Comparison of ENCODE assay signal across 14 cellular contexts in the genomic region with DNA sequence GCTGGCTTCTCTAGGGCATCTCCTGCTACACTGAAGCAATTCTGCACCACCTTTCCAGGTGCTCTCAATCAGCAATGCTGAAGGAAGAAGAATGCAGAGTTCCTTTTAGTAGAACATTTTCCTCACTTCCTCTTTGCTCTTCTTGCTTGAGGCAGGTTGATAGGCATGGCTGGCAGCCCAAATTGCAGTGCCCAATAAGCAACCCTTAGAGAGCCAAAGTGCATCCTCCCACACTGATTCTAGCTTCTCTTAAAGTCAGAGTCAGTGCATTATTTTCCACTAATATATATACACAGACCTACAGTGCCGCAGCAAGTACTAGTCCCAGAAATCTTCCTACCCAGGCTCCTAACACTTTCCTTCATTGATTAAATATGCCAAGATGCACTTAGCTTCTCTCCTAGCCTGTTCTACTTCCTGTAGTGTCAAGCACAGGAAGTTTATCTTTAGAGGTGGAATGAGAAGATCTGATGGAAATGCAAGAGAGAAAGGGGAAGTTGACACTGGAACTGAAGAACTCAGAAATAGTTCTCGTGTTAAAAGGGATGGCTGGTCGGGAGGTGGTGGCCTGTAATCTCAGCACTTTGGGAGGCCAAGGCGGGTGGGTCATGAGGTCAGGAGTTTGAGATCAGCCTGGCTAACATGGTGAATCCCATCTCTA.
A peak's percentile ranks its signal among the peaks of the same experiment; 100 is the strongest.
DNase-seq lines count a peak whose midpoint lies in the region; ATAC-seq, FAIRE-seq and TF ChIP-seq lines count a peak whose summit lies in the region.
"Had no signal": no experiment of that assay in that cellular context is flagged by ENCODE, and none has a peak within 500 bp of the region (broad histone marks: within the 10 kb centered on the region; RNA-seq: fewer than 3 reads in every experiment).

No MANE protein-coding gene starts in this region.

- DNase-seq in GM12892 (ENCODE audit: insufficient read length) (no peak), NOMO-1 (lab: John Stamatoyannopoulos, UW; ENCODE audit: unreplicated experiment in 2 of 2) (peak; percentile 51 to 74), globus pallidus (ENCODE audit: low spot score) (peak; percentile 53), MCF 10A (ENCODE audit: unreplicated experiment) (no peak), D341Med (ENCODE audit: low spot score) (no peak), NCI-H345 treated with DMSO at 0.1 percent for 48 hours (lab: John Stamatoyannopoulos, UW; ENCODE audit: unreplicated experiment) (no peak)
- DNase-seq in CD4-positive, alpha-beta memory T cell, result no peak
- DNase-seq: activated CD8-positive, alpha-beta T cell treated with anti-CD3 and anti-CD28 coated beads for 36 hours; NCI-H524 had no signal

- H3K4me1 ChIP-seq in CD4-positive, alpha-beta memory T cell (ENCODE audit: insufficient read depth, low read length), result no peaks in the 10 kb centered on the region

- no peaks in the 10 kb centered on the region for H3K4me1 Mint-ChIP-seq in MCF 10A (ENCODE audit: insufficient read depth, unreplicated experiment)
- peaks cover 0 to 2% (median 0%) of the 10 kb centered on the region in 4 donors for H3K4me1 Mint-ChIP-seq in CD4-positive, alpha-beta memory T cell

- no peak for TF ChIP-seq CTCF in MCF 10A (IDR thresholded peaks at IDR 0.05; ENCODE audit: unreplicated experiment)

- H3K4me3 ChIP-seq in CD4-positive, alpha-beta memory T cell (ENCODE audit: low read length in 2 of 2), result no peak overlapping the region

- no peak overlapping the region for H3K4me3 Mint-ChIP-seq in MCF 10A (ENCODE audit: unreplicated experiment)
- H3K4me3 Mint-ChIP-seq in CD4-positive, alpha-beta memory T cell, result no peak overlapping the region
- H3K4me3 Mint-ChIP-seq: activated CD8-positive, alpha-beta T cell treated with anti-CD3 and anti-CD28 coated beads for 36 hours; type B pancreatic cell had no signal

- intact Hi-C loops in MCF 10A (cut with micrococcal nuclease), result no loop called here
- intact Hi-C loops in CD4-positive, alpha-beta memory T cell (cut with micrococcal nuclease), result no loop called here

- no peaks in the 10 kb centered on the region for H3K9me3 ChIP-seq in CD4-positive, alpha-beta memory T cell (ENCODE audit: control insufficient read depth in 1 of 2, low read length in 2 of 2)

- no peaks in the 10 kb centered on the region for H3K36me3 ChIP-seq in CD4-positive, alpha-beta memory T cell (ENCODE audit: insufficient read depth, low read length)

- H3K36me3 Mint-ChIP-seq in MCF 10A (ENCODE audit: insufficient read depth, unreplicated experiment), result no peaks in the 10 kb centered on the region
- peaks cover 0 to 3% of the 10 kb centered on the region in 2 donors for H3K36me3 Mint-ChIP-seq in CD4-positive, alpha-beta memory T cell
- H3K36me3 Mint-ChIP-seq: activated naive CD4-positive, alpha-beta T cell treated with anti-CD3 and anti-CD28 coated beads, Interleukin-2, amount 50 U/mL, for 72 hours; type B pancreatic cell had no signal

- H3K27me3 ChIP-seq in CD4-positive, alpha-beta memory T cell (ENCODE audit: insufficient read depth, low read length), result no peaks in the 10 kb centered on the region

- H3K27ac Mint-ChIP-seq in MCF 10A (ENCODE audit: low read depth, unreplicated experiment), result no peak overlapping the region
- H3K27ac Mint-ChIP-seq in CD4-positive, alpha-beta memory T cell, result no peak overlapping the region
- H3K27ac Mint-ChIP-seq: activated CD8-positive, alpha-beta T cell treated with anti-CD3 and anti-CD28 coated beads for 36 hours; activated naive CD4-positive, alpha-beta T cell treated with anti-CD3 and anti-CD28 coated beads, Interleukin-2, amount 50 U/mL, for 72 hours; type B pancreatic cell had no signal

- peak; percentile 64 for FAIRE-seq in GM12892 (lab: Jason Lieb, UNC)

- ATAC-seq in HG02678 (IDR thresholded peaks at IDR 0.05; ENCODE audit: unreplicated experiment), result peak; percentile 61
- ATAC-seq: activated CD8-positive, alpha-beta T cell treated with anti-CD3 and anti-CD28 coated beads for 36 hours; activated naive CD4-positive, alpha-beta T cell treated with anti-CD3 and anti-CD28 coated beads, Interleukin-2, amount 50 U/mL, for 72 hours; SK-N-SH treated with all-trans-retinoic acid at 6 μM for 48 hours had no signal

- no TSS peak for BruUV-seq in MCF 10A (replicated peaks; lab: Mats Ljungman, UMichigan)

- TF ChIP-seq POLR2A in GM12892 (IDR thresholded peaks at IDR 0.05; ENCODE audit: low read depth, low read length), result no peak

- no peaks in the 10 kb centered on the region for H3K27me3 Mint-ChIP-seq in MCF 10A (ENCODE audit: insufficient read depth, unreplicated experiment)
- peaks cover 0 to 2% of the 10 kb centered on the region in 2 donors for H3K27me3 Mint-ChIP-seq in CD4-positive, alpha-beta memory T cell
- H3K27me3 Mint-ChIP-seq: activated CD8-positive, alpha-beta T cell treated with anti-CD3 and anti-CD28 coated beads for 36 hours had no signal

- no peaks in the 10 kb centered on the region for H3K9me3 Mint-ChIP-seq in MCF 10A (ENCODE audit: unreplicated experiment)
- peaks cover 2 to 24% (median 20%) of the 10 kb centered on the region in 8 donors for H3K9me3 Mint-ChIP-seq in CD4-positive, alpha-beta memory T cell
- H3K9me3 Mint-ChIP-seq: type B pancreatic cell had no signal

- CTCF ChIA-PET in MCF 10A (lab: Yijun Ruan, JAX), result no interaction called here
- CTCF ChIA-PET in CD4-positive, alpha-beta memory T cell (lab: Charles Lee; ENCODE audit: partially characterized antibody), result no interaction called here

- no peak overlapping the region for H3K27ac ChIP-seq in CD4-positive, alpha-beta memory T cell (ENCODE audit: low read depth, low read length)
- H3K27ac ChIP-seq: C4-2B had no signal

- POLR2A ChIA-PET in MCF 10A (lab: Yijun Ruan, JAX), result interaction anchor here (0.6 kb wide), 1 partner anchor 188 kb away, joined by 3 read pairs; no protein-coding TSS in a partner anchor
- POLR2A ChIA-PET in CD4-positive, alpha-beta memory T cell (lab: Charles Lee; ENCODE audit: partially characterized antibody), result no interaction called here

Comparison
In these comparisons a context has a peak if more than half of its experiments do, and no peak if none do; other contexts are left out.
1. DNase-seq: peak in NOMO-1 (2 of 2) and globus pallidus (single experiment); none in GM12892 (single experiment), MCF 10A (single experiment), CD4-positive, alpha-beta memory T cell (0 of 5), D341Med (single experiment) and NCI-H345 treated with DMSO at 0.1 percent for 48 hours (single experiment).